Comparison of ENCODE assay signal across 24 cellular contexts in genomic region chr10:119396709-119397071, GRCh38.
DNase-seq lines count a peak whose midpoint lies in the region; ATAC-seq, FAIRE-seq and TF ChIP-seq lines count a peak whose summit lies in the region.
"Had no signal": no experiment of that assay in that cellular context is flagged by ENCODE, and none has a peak within 500 bp of the region (broad histone marks: within the 10 kb centered on the region; RNA-seq: fewer than 3 reads in every experiment).

No MANE protein-coding gene starts in this region.

- no peak overlapping the region for H3K4ac ChIP-seq in H1 (replicated peaks; ENCODE audit: insufficient read length, low read depth, low read length)

- 75% methylated on average over 1 of the region's 1 CpG; no CpG with 5 or more reads in 1 of the 2 experiments for WGBS in H1 (ENCODE audit: extremely low coverage in 1 of 2, insufficient coverage in 1 of 2, insufficient read length in 1 of 2, insufficient replicate concordance in 2 of 2, low coverage in 1 of 2, low lambda C conversion rate in 2 of 2, missing lambda C conversion rate in 1 of 2), 2 experiments

- DNase-seq in CD14-positive monocyte (ENCODE audit: low spot score) (no peak), H1 (ENCODE audit: low read depth in 1 of 2, low spot score in 2 of 2) (no peak), dermis blood vessel endothelial cell (no peak), glutamatergic neuron (no peak)
- DNase-seq: activated CD4-positive, alpha-beta T cell treated with anti-CD3 and anti-CD28 coated beads, Interleukin-2, amount 10 ng/mL, durations not matched to agents 7 days and 5 days; activated effector memory CD4-positive, alpha-beta T cell treated with anti-CD3 and anti-CD28 coated beads, Interleukin-2, amount 50 U/mL, for 16 hours; CD4-positive, CD25-positive, alpha-beta regulatory T cell; GOT3; NCI-H1092; NCI-H187 treated with DMSO at 0.1 percent for 48 hours; NK-92 treated with Interleukin-12 subunit alpha and Interleukin-12 subunit beta, amount 100 ng/mL, for 24 hours; occipital lobe; PC-9; SHP77; stimulated activated CD4-positive, alpha-beta T cell treated with anti-CD3 and anti-CD28 coated beads, Interleukin-4, amount 100 ng/mL, for 4 hours; T1000 had no signal

- peak overlapping the region; percentile 97 to 99 (median 98) for H3K27ac Mint-ChIP-seq in CD14-positive monocyte
- H3K27ac Mint-ChIP-seq in glutamatergic neuron (ENCODE audit: unreplicated experiment), result no peak overlapping the region
- H3K27ac Mint-ChIP-seq: activated naive CD8-positive, alpha-beta T cell had no signal

- H3K27me3 ChIP-seq in Loucy (ENCODE audit: insufficient read depth, low read length, poor library complexity, severe bottlenecking) (no peaks in the 10 kb centered on the region), H1 (replicated peaks in 1 of 4; ENCODE audit: control insufficient read depth in 3 of 4, extremely low read depth in 1 of 4, insufficient read depth in 3 of 4, low read length in 3 of 4) (no peaks in the 10 kb centered on the region; a peak in 1 of 7 replicates), parathyroid adenoma (ENCODE audit: control insufficient read depth, insufficient read depth, low read length) (no peaks in the 10 kb centered on the region)
- H3K27me3 ChIP-seq: breast epithelium had no signal

- H3K4me1 Mint-ChIP-seq in CD14-positive monocyte, result peaks cover 57% of the 10 kb centered on the region
- H3K4me1 Mint-ChIP-seq in glutamatergic neuron (ENCODE audit: low read depth, unreplicated experiment), result peaks cover 41% of the 10 kb centered on the region
- H3K4me1 Mint-ChIP-seq: activated CD4-positive, alpha-beta T cell treated with anti-CD3 and anti-CD28 coated beads, Interleukin-2, amount 10 ng/mL, durations not matched to agents 7 days and 5 days had no signal

- peak overlapping the region; percentile 4 for H4K91ac ChIP-seq in H1 (replicated peaks; ENCODE audit: insufficient read length, low read length)

- H3K56ac ChIP-seq in H1 (replicated peaks; ENCODE audit: insufficient read length, low read depth, low read length), result no peak overlapping the region

- H2AFZ ChIP-seq in Loucy (ENCODE audit: low read length), result no peak overlapping the region
- no peak overlapping the region for H2AFZ ChIP-seq in H1 (ENCODE audit: low read length)
- H2AFZ ChIP-seq in parathyroid adenoma, result no peak overlapping the region
- H2AFZ ChIP-seq: PC-9 had no signal

- H3K4me3 ChIP-seq in Loucy (ENCODE audit: low read length, poor library complexity, severe bottlenecking), result peak overlapping the region; percentile 44
- H3K4me3 ChIP-seq in H1 (ENCODE audit: extremely low read depth in 1 of 4, insufficient read depth in 2 of 4, low read depth in 3 of 4, low read length in 4 of 4), result no peak overlapping the region
- H3K4me3 ChIP-seq in parathyroid adenoma (ENCODE audit: low read depth, low read length), result no peak overlapping the region
- H3K4me3 ChIP-seq: breast epithelium, PC-9 had no signal

- H3K36me3 ChIP-seq in Loucy (ENCODE audit: insufficient read depth, low read length) (peaks cover 14% of the 10 kb centered on the region; the same call in 1 of the 2 replicates), H1 (ENCODE audit: control insufficient read depth in 2 of 4, insufficient read depth in 4 of 4, low read length in 3 of 4) (no peaks in the 10 kb centered on the region), parathyroid adenoma (ENCODE audit: control insufficient read depth, insufficient read depth, low read length) (no peaks in the 10 kb centered on the region)
- H3K36me3 ChIP-seq: breast epithelium had no signal

- H3K23me2 ChIP-seq in H1 (ENCODE audit: low read depth, low read length), result peaks cover 8% of the 10 kb centered on the region; the same call in 1 of the 2 replicates

- TF ChIP-seq RAD21 in H1 (IDR thresholded peaks at IDR 0.05 in 1 of 2, conservative IDR thresholded peaks at IDR 0.05 in 1 of 2; ENCODE audit: low read depth in 2 of 2, low read length in 2 of 2), result no peak

- no peak overlapping the region for H2BK5ac ChIP-seq in H1 (ENCODE audit: low read depth, low read length)

- H3K4me1 ChIP-seq in Loucy (ENCODE audit: insufficient read depth, low read length, poor library complexity, severe bottlenecking), result peaks cover 27% of the 10 kb centered on the region
- peaks cover 0 to 2% (median 0%) of the 10 kb centered on the region in 4 experiments; a peak in 1 of 7 replicates for H3K4me1 ChIP-seq in H1 (replicated peaks in 1 of 4; ENCODE audit: control insufficient read depth in 3 of 4, insufficient read depth in 4 of 4, low read length in 3 of 4)
- H3K4me1 ChIP-seq in parathyroid adenoma, result peaks cover 5% of the 10 kb centered on the region
- H3K4me1 ChIP-seq: breast epithelium had no signal

- no peak overlapping the region for H2BK15ac ChIP-seq in H1 (ENCODE audit: low read length)

- peak overlapping the region; percentile 46 for H3K9ac ChIP-seq in Loucy (ENCODE audit: low read depth, low read length, poor library complexity, severe bottlenecking)
- no peak overlapping the region for H3K9ac ChIP-seq in H1 (replicated peaks in 1 of 4; ENCODE audit: extremely low read depth in 1 of 4, low read depth in 3 of 4, low read length in 3 of 4)
- H3K9ac ChIP-seq in parathyroid adenoma, result no peak overlapping the region

- intact Hi-C loops in CD14-positive monocyte (cut with micrococcal nuclease), result loop anchor here in 1 of 2 donors (10.0 kb wide), 1 partner anchor 92 kb away; no protein-coding TSS in a partner anchor

- H3K23ac ChIP-seq in H1 (ENCODE audit: insufficient read length), result no peak overlapping the region

- H2BK12ac ChIP-seq in H1 (ENCODE audit: low read depth, low read length), result no peak overlapping the region

- H2BK120ac ChIP-seq in H1 (replicated peaks; ENCODE audit: low read depth, low read length), result no peak overlapping the region

- POLR2A ChIA-PET in H1 (lab: Charles Lee; ENCODE audit: partially characterized antibody), result no interaction called here

- H3K9me3 Mint-ChIP-seq in CD14-positive monocyte (peaks cover 0 to 3% (median 0%) of the 10 kb centered on the region in 7 donors), glutamatergic neuron (ENCODE audit: unreplicated experiment) (peaks cover 5% of the 10 kb centered on the region)
- H3K9me3 Mint-ChIP-seq: activated CD4-positive, alpha-beta T cell treated with anti-CD3 and anti-CD28 coated beads, Interleukin-2, amount 10 ng/mL, durations not matched to agents 7 days and 5 days had no signal

- no peak overlapping the region for H2AK5ac ChIP-seq in H1 (ENCODE audit: low read depth, low read length)

- no peak overlapping the region for H2BK20ac ChIP-seq in H1 (ENCODE audit: low read length)

- CTCF ChIA-PET in H1 (lab: Charles Lee; ENCODE audit: partially characterized antibody), result interaction anchor here (0.8 to 1.5 kb wide), 4 partner anchors 12 to 190 kb away, joined by 3 to 4 read pairs (median 3); no protein-coding TSS in a partner anchor

- H3K14ac ChIP-seq in H1 (ENCODE audit: insufficient read length), result no peak overlapping the region

- no peaks in the 10 kb centered on the region for H3F3A ChIP-seq in Loucy (ENCODE audit: low read depth)

- no peaks in the 10 kb centered on the region for H3K79me2 ChIP-seq in Loucy (ENCODE audit: insufficient read depth, low read length)
- H3K79me2 ChIP-seq in H1 (ENCODE audit: control insufficient read depth in 1 of 2, insufficient read depth in 2 of 2, low read length in 2 of 2), result no peaks in the 10 kb centered on the region
- peaks cover 63% of the 10 kb centered on the region for H3K79me2 ChIP-seq in parathyroid adenoma

- peaks cover 18 to 23% of the 10 kb centered on the region in 2 donors for H3K36me3 Mint-ChIP-seq in CD14-positive monocyte
- H3K36me3 Mint-ChIP-seq in glutamatergic neuron (ENCODE audit: unreplicated experiment), result peaks cover 5% of the 10 kb centered on the region

- H3K9me3 ChIP-seq in Loucy (ENCODE audit: insufficient read depth, low read depth, low read length) (no peaks in the 10 kb centered on the region), H1 (ENCODE audit: insufficient read depth in 2 of 2, low read depth in 1 of 2, low read length in 1 of 2) (no peaks in the 10 kb centered on the region), parathyroid adenoma (ENCODE audit: control insufficient read depth, low read length) (no peaks in the 10 kb centered on the region)
- H3K9me3 ChIP-seq: breast epithelium had no signal

- TF ChIP-seq CTCF in CD14-positive monocyte (IDR thresholded peaks at IDR 0.05) (no peak), Loucy (conservative IDR thresholded peaks at IDR 0.05; ENCODE audit: low read length) (no peak; the same call in 1 of the 2 replicates), H1 (IDR thresholded peaks at IDR 0.05; ENCODE audit: control extremely low read depth in 1 of 3, insufficient read depth in 1 of 3, low read depth in 1 of 3, low read length in 3 of 3) (no peak), parathyroid adenoma (IDR thresholded peaks at IDR 0.05) (no peak), glutamatergic neuron (IDR thresholded peaks at IDR 0.05; ENCODE audit: partially characterized antibody, unreplicated experiment) (no peak)

- TF ChIP-seq POLR2A in H1 (IDR thresholded peaks at IDR 0.05; ENCODE audit: control extremely low read depth in 1 of 2, low read depth in 2 of 2, low read length in 2 of 2), result no peak

- H3K79me1 ChIP-seq in H1 (ENCODE audit: low read depth, low read length), result no peaks in the 10 kb centered on the region

- no peak for ATAC-seq in HG03571 (IDR thresholded peaks at IDR 0.05; ENCODE audit: unreplicated experiment)
- no peak for ATAC-seq in HG02938 (IDR thresholded peaks at IDR 0.05; ENCODE audit: unreplicated experiment)

- no peak overlapping the region for H3K4me3 Mint-ChIP-seq in CD14-positive monocyte
- no peak overlapping the region for H3K4me3 Mint-ChIP-seq in glutamatergic neuron (ENCODE audit: unreplicated experiment)
- H3K4me3 Mint-ChIP-seq: activated CD4-positive, alpha-beta T cell treated with anti-CD3 and anti-CD28 coated beads, Interleukin-2, amount 10 ng/mL, durations not matched to agents 7 days and 5 days; activated naive CD8-positive, alpha-beta T cell; CD4-positive, CD25-positive, alpha-beta regulatory T cell had no signal

- H4K8ac ChIP-seq in H1 (ENCODE audit: extremely low read depth, insufficient read depth, low read length), result peak overlapping the region; percentile 76; the same call in 1 of the 2 replicates

- H3K27ac ChIP-seq in H1 (ENCODE audit: low read depth, low read length), result no peak overlapping the region
- H3K27ac ChIP-seq in parathyroid adenoma, result peak overlapping the region; percentile 5
- H3K27ac ChIP-seq: PC-9, VCaP had no signal

- no peak for FAIRE-seq in H1 (lab: Jason Lieb, UNC)
- FAIRE-seq: GM18507 had no signal

- H4K20me1 ChIP-seq in Loucy (ENCODE audit: insufficient read depth, low read length, poor library complexity, severe bottlenecking), result no peaks in the 10 kb centered on the region
- peaks cover 0 to 4% of the 10 kb centered on the region in 2 experiments for H4K20me1 ChIP-seq in H1 (replicated peaks in 1 of 2; ENCODE audit: control insufficient read depth in 1 of 2, insufficient read depth in 2 of 2, low read length in 2 of 2)

- TF ChIP-seq EP300 in H1 (IDR thresholded peaks at IDR 0.05; ENCODE audit: borderline replicate concordance in 1 of 2, low read depth in 2 of 2, low read length in 2 of 2), result no peak

- no peaks in the 10 kb centered on the region for H3K9me2 ChIP-seq in Loucy (replicated peaks; ENCODE audit: low read depth, low read length)

- H3K27me3 Mint-ChIP-seq in CD14-positive monocyte (ENCODE audit: low read depth in 3 of 3) (peaks cover 0 to 1% (median 0%) of the 10 kb centered on the region in 3 donors), glutamatergic neuron (ENCODE audit: unreplicated experiment) (peaks cover 15% of the 10 kb centered on the region)
- H3K27me3 Mint-ChIP-seq: activated CD4-positive, alpha-beta T cell treated with anti-CD3 and anti-CD28 coated beads, Interleukin-2, amount 10 ng/mL, durations not matched to agents 7 days and 5 days; activated naive CD8-positive, alpha-beta T cell; CD4-positive, CD25-positive, alpha-beta regulatory T cell had no signal

- H3K4me2 ChIP-seq in Loucy (ENCODE audit: low read depth, low read length, poor library complexity, severe bottlenecking) (peak overlapping the region; percentile 66), H1 (ENCODE audit: insufficient read depth in 1 of 2, low read depth in 2 of 2, low read length in 2 of 2) (no peak overlapping the region), parathyroid adenoma (ENCODE audit: low read length) (no peak overlapping the region)
- H3K4me2 ChIP-seq: PC-9 had no signal

- no peak overlapping the region for H3K18ac ChIP-seq in H1 (ENCODE audit: extremely low read depth, low read length)

- H4K5ac ChIP-seq in H1 (ENCODE audit: insufficient read length, low read depth, low read length), result no peak overlapping the region
